In genomic region chr12:113405687-113406086, GRCh38 we compare ENCODE assay signal across 17 cellular contexts. TPM values are rescaled to one million over a fixed set of nuclear protein-coding genes. Genes with fewer than 3 reads are reported as not detected.
"Had no signal": no experiment of that assay in that cellular context is flagged by ENCODE, and none has a peak within 500 bp of the region (broad histone marks: within the 10 kb centered on the region; RNA-seq: fewer than 3 reads in every experiment).

No MANE protein-coding gene starts in this region.

- H3K9ac ChIP-seq: parathyroid adenoma had no signal

- DNase-seq: activated CD4-positive, alpha-beta T cell treated with anti-CD3 and anti-CD28 coated beads, Interleukin-2, amount 10 ng/mL, durations not matched to agents 24 days and 14 days; activated CD4-positive, CD25-positive, alpha-beta regulatory T cell; activated CD8-positive, alpha-beta memory T cell treated with anti-CD3 and anti-CD28 coated beads, Interleukin-2, amount 50 U/mL, for 4 hours; activated CD8-positive, alpha-beta T cell treated with anti-CD3 and anti-CD28 coated beads, Interleukin-2, amount 10 ng/mL, durations not matched to agents 7 days and 5 days; activated effector memory CD4-positive, alpha-beta T cell treated with anti-CD3 and anti-CD28 coated beads, Interleukin-2, amount 50 U/mL, for 16 hours; activated T-cell treated with anti-CD3 and anti-CD28 coated beads, Interleukin-2, amount 50 U/mL, for 48 hours; islet precursor cell; naive B cell; retina had no signal

- H3K27me3 ChIP-seq: cardiac muscle cell, tibial nerve, vagina had no signal

- H3K79me2 ChIP-seq: parathyroid adenoma had no signal

- H2AFZ ChIP-seq: parathyroid adenoma had no signal

- FAIRE-seq: endometrium had no signal

- ATAC-seq: activated CD8-positive, alpha-beta T cell treated with anti-CD3 and anti-CD28 coated beads, Interleukin-2, amount 10 ng/mL, durations not matched to agents 7 days and 5 days; esophagus mucosa; stimulated activated effector memory CD8-positive, alpha-beta T cell treated with anti-CD3 and anti-CD28 coated beads, Interleukin-12 subunit alpha, Interleukin-12 subunit beta, amount 100 ng/mL, for 72 hours had no signal

- H3K4me1 ChIP-seq: parathyroid adenoma, vagina had no signal

- H3K9me3 ChIP-seq: tibial nerve, vagina had no signal

- H3K27ac ChIP-seq: cardiac muscle cell, parathyroid adenoma, tibial nerve, vagina had no signal

- H3K36me3 ChIP-seq: cardiac muscle cell, tibial nerve, vagina had no signal

- H3K4me3 ChIP-seq: cardiac muscle cell, tibial nerve, vagina had no signal

RNA-seq across cellular contexts. Expression of gene SDS, which starts 2.0 kb away (rescaled TPM):
- total RNA-seq: activated CD4-positive, alpha-beta T cell treated with anti-CD3 and anti-CD28 coated beads, Interleukin-2, amount 10 ng/mL, durations not matched to agents 24 days and 14 days; activated CD8-positive, alpha-beta T cell treated with anti-CD3 and anti-CD28 coated beads, Interleukin-2, amount 10 ng/mL, durations not matched to agents 7 days and 5 days; cardiac muscle cell; lung microvascular endothelial cell; vagina had no signal
- polyA plus RNA-seq: cardiac muscle cell had no signal

RNA-seq across cellular contexts. Expression of gene SDSL, which starts 16.5 kb away (rescaled TPM):
- total RNA-seq: vagina had no signal
